In genomic region chr2:169363570-169364150, GRCh38 we compare ENCODE assay signal across 8 cellular contexts. TPM values are rescaled to one million over a fixed set of nuclear protein-coding genes. Genes with fewer than 3 reads are reported as not detected.
DNase-seq lines count a peak whose midpoint lies in the region; ATAC-seq lines count a peak whose summit lies in the region.

No MANE protein-coding gene starts in this region.

- H3K4me3 ChIP-seq in NT2/D1 (ENCODE audit: insufficient read length, low read depth): peak overlapping the region; percentile 78
- H3K4me3 ChIP-seq in iPS-15b (ENCODE audit: low read depth, low read length): peak overlapping the region; percentile 52
- H3K4me3 ChIP-seq in skeletal muscle cell (ENCODE audit: low read depth, low read length): peak overlapping the region; percentile 49

- H3K9me3 ChIP-seq in NT2/D1 (ENCODE audit: insufficient read depth, low read length) (no peaks in the 10 kb centered on the region), iPS-15b (ENCODE audit: control insufficient read depth, insufficient read depth, low read length) (no peaks in the 10 kb centered on the region)

- peak overlapping the region; percentile 82 for H3K4me3 Mint-ChIP-seq in activated naive CD8-positive, alpha-beta T cell treated with anti-CD3 and anti-CD28 coated beads, Interleukin-2, amount 10 ng/mL, durations not matched to agents 7 days and 5 days

- no peaks in the 10 kb centered on the region for H3K36me3 Mint-ChIP-seq in activated naive CD8-positive, alpha-beta T cell treated with anti-CD3 and anti-CD28 coated beads, Interleukin-2, amount 10 ng/mL, durations not matched to agents 7 days and 5 days

- peak overlapping the region; percentile 21 for H3K9ac ChIP-seq in NT2/D1 (ENCODE audit: insufficient read length, low read depth)
- H3K9ac ChIP-seq in iPS-15b (ENCODE audit: low read depth, low read length): no peak overlapping the region

- DNase-seq in COLO668 (lab: John Stamatoyannopoulos, UW; ENCODE audit: unreplicated experiment) (peak; percentile 69), NT2/D1 (ENCODE audit: low read depth, low spot score) (no peak), skeletal muscle cell (ENCODE audit: low read depth) (no peak), T1000 (lab: John Stamatoyannopoulos, UW) (no peak), SIG-M5 treated with dmso at 0.1 percent for 504 hours (lab: John Stamatoyannopoulos, UW; ENCODE audit: unreplicated experiment) (no peak)
- peak; percentile 67 for DNase-seq in activated naive CD8-positive, alpha-beta T cell treated with anti-CD3 and anti-CD28 coated beads, Interleukin-2, amount 10 ng/mL, durations not matched to agents 7 days and 5 days

- peak; percentile 50 for ATAC-seq in GM21723 (IDR thresholded peaks at IDR 0.05; ENCODE audit: unreplicated experiment)
- peak; percentile 53 for ATAC-seq in activated naive CD8-positive, alpha-beta T cell treated with anti-CD3 and anti-CD28 coated beads, Interleukin-2, amount 10 ng/mL, durations not matched to agents 7 days and 5 days (ENCODE audit: low read depth)

- H3K36me3 ChIP-seq in NT2/D1 (ENCODE audit: insufficient read depth, insufficient read length, low read length) (no peaks in the 10 kb centered on the region), iPS-15b (ENCODE audit: control insufficient read depth, insufficient read depth, low read length) (no peaks in the 10 kb centered on the region)

- peak overlapping the region; percentile 62 for H3K27ac Mint-ChIP-seq in activated naive CD8-positive, alpha-beta T cell treated with anti-CD3 and anti-CD28 coated beads, Interleukin-2, amount 10 ng/mL, durations not matched to agents 7 days and 5 days

- peaks cover 56% of the 10 kb centered on the region for H3K27me3 ChIP-seq in NT2/D1 (ENCODE audit: insufficient read depth, insufficient read length)
- H3K27me3 ChIP-seq in iPS-15b (ENCODE audit: control insufficient read depth, insufficient read depth, low read length): peaks cover 52% of the 10 kb centered on the region

- H3K4me1 Mint-ChIP-seq in activated naive CD8-positive, alpha-beta T cell treated with anti-CD3 and anti-CD28 coated beads, Interleukin-2, amount 10 ng/mL, durations not matched to agents 7 days and 5 days: peaks cover 25% of the 10 kb centered on the region

- peaks cover 42% of the 10 kb centered on the region for H3K27me3 Mint-ChIP-seq in activated naive CD8-positive, alpha-beta T cell treated with anti-CD3 and anti-CD28 coated beads, Interleukin-2, amount 10 ng/mL, durations not matched to agents 7 days and 5 days

- POLR2A ChIA-PET in activated naive CD8-positive, alpha-beta T cell treated with anti-CD3 and anti-CD28 coated beads, Interleukin-2, amount 10 ng/mL, durations not matched to agents 7 days and 5 days (lab: Charles Lee): no interaction called here

- no peaks in the 10 kb centered on the region for H3K9me3 Mint-ChIP-seq in activated naive CD8-positive, alpha-beta T cell treated with anti-CD3 and anti-CD28 coated beads, Interleukin-2, amount 10 ng/mL, durations not matched to agents 7 days and 5 days

- H3K4me1 ChIP-seq in NT2/D1 (ENCODE audit: insufficient read depth, insufficient read length) (peaks cover 6% of the 10 kb centered on the region), iPS-15b (ENCODE audit: control insufficient read depth, insufficient read depth, low read length) (peaks cover 2% of the 10 kb centered on the region)

RNA-seq across cellular contexts. Expression of gene LRP2, which starts 1.3 kb away (rescaled TPM):
- total RNA-seq in activated naive CD8-positive, alpha-beta T cell treated with anti-CD3 and anti-CD28 coated beads, Interleukin-2, amount 10 ng/mL, durations not matched to agents 7 days and 5 days: under 1 TPM; 0.40 to 0.47 TPM

Comparison
In these comparisons a context has a peak if more than half of its experiments do, and no peak if none do; other contexts are left out.
1. DNase-seq: peak in COLO668 (single experiment) and activated naive CD8-positive, alpha-beta T cell treated with anti-CD3 and anti-CD28 coated beads, Interleukin-2, amount 10 ng/mL, durations not matched to agents 7 days and 5 days (single experiment); none in NT2/D1 (single experiment), skeletal muscle cell (single experiment), T1000 (single experiment) and SIG-M5 treated with dmso at 0.1 percent for 504 hours (single experiment).
2. Peak in every context shown above with its lines, with median percentiles within 50 percentile points of each other: H3K4me3 ChIP-seq.